In genomic region chr10:99964791-99965190, GRCh38 we compare ENCODE assay signal across 19 cellular contexts. TPM values are rescaled to one million over a fixed set of nuclear protein-coding genes. Genes with fewer than 3 reads are reported as not detected.
A peak's percentile ranks its signal among the peaks of the same experiment; 100 is the strongest.
DNase-seq lines count a peak whose midpoint lies in the region; ATAC-seq and TF ChIP-seq lines count a peak whose summit lies in the region.
"Had no signal": no experiment of that assay in that cellular context is flagged by ENCODE, and none has a peak within 500 bp of the region (broad histone marks: within the 10 kb centered on the region; RNA-seq: fewer than 3 reads in every experiment).

No MANE protein-coding gene starts in this region.

- ATAC-seq in right cardiac atrium = no peak
- no peak for ATAC-seq in foreskin keratinocyte
- no peak for ATAC-seq in GM18873 (IDR thresholded peaks at IDR 0.05; ENCODE audit: low FRiP score, unreplicated experiment)
- ATAC-seq: effector memory CD8-positive, alpha-beta T cell had no signal

- H3K9me3 ChIP-seq in cardiac muscle cell (ENCODE audit: low read depth) (no peaks in the 10 kb centered on the region), right cardiac atrium (ENCODE audit: control insufficient read depth, low read length) (no peaks in the 10 kb centered on the region), vagina (no peaks in the 10 kb centered on the region)
- H3K9me3 ChIP-seq: adrenal gland, thyroid gland had no signal

- peaks cover 6% of the 10 kb centered on the region for H3K4me1 ChIP-seq in cardiac muscle cell (ENCODE audit: low read depth)
- peaks cover 7% of the 10 kb centered on the region for H3K4me1 ChIP-seq in right cardiac atrium (ENCODE audit: control insufficient read depth, insufficient read depth, low read length)
- H3K4me1 ChIP-seq in foreskin keratinocyte = peaks cover 34% of the 10 kb centered on the region
- H3K4me1 ChIP-seq in vagina = peaks cover 19% of the 10 kb centered on the region
- H3K4me1 ChIP-seq: neural progenitor cell had no signal

- no peak for TF ChIP-seq POLR2A in vagina (IDR thresholded peaks at IDR 0.05)

- H3K36me3 ChIP-seq in cardiac muscle cell (peaks cover 6% of the 10 kb centered on the region), vagina (peaks cover 0 to 26% of the 10 kb centered on the region in 2 donors)
- H3K36me3 ChIP-seq: neural progenitor cell had no signal

- intact Hi-C loops in right cardiac atrium (cut with DNase I) (loop anchor here in 1 of 4 donors (5.0 kb wide), 1 partner anchor 43 kb away; the partner anchor contains the start of gene DNMBP), vagina (cut with DNase I) (no loop called here)

- H3K27ac ChIP-seq in cardiac muscle cell = no peak overlapping the region
- no peak overlapping the region for H3K27ac ChIP-seq in right cardiac atrium (ENCODE audit: low read length)
- no peak overlapping the region for H3K27ac ChIP-seq in foreskin keratinocyte
- H3K27ac ChIP-seq in vagina = peak overlapping the region; percentile 50
- H3K27ac ChIP-seq: adrenal gland, neural progenitor cell, SK-N-MC, thyroid gland had no signal

- TF ChIP-seq CTCF in cardiac muscle cell (IDR thresholded peaks at IDR 0.05; ENCODE audit: low read depth, low read length) = peak; percentile 28
- TF ChIP-seq CTCF in foreskin keratinocyte (conservative IDR thresholded peaks at IDR 0.05) = peak; percentile 33
- no peak for TF ChIP-seq CTCF in vagina (IDR thresholded peaks at IDR 0.05)
- no peak for TF ChIP-seq CTCF in GM20000 (IDR thresholded peaks at IDR 0.05; ENCODE audit: extremely low read depth, missing control alignments)

- 97% methylated on average over 7 of the region's 7 CpGs for WGBS in right cardiac atrium

- H3K4me3 ChIP-seq in cardiac muscle cell (no peak overlapping the region), right cardiac atrium (ENCODE audit: low read length) (no peak overlapping the region), vagina (no peak overlapping the region)
- H3K4me3 ChIP-seq: adrenal gland, neural progenitor cell, SK-N-MC, thyroid gland had no signal

- H3K27me3 ChIP-seq in cardiac muscle cell (no peaks in the 10 kb centered on the region), right cardiac atrium (ENCODE audit: control insufficient read depth, insufficient read depth) (no peaks in the 10 kb centered on the region), foreskin keratinocyte (no peaks in the 10 kb centered on the region), vagina (no peaks in the 10 kb centered on the region)
- H3K27me3 ChIP-seq: adrenal gland, neural progenitor cell, thyroid gland had no signal

- DNase-seq in cardiac muscle cell (ENCODE audit: low read depth in 1 of 2, low spot score in 1 of 2) (peak in 1 of 2 donors; percentile 58), right cardiac atrium (no peak), amniotic epithelial cell (ENCODE audit: low read depth) (peak; percentile 58), foreskin keratinocyte (no peak), vagina (ENCODE audit: extremely low spot score in 2 of 2) (no peak), GM20000 (ENCODE audit: low spot score) (no peak), cerebellar cortex (ENCODE audit: low spot score) (no peak)
- DNase-seq: activated CD4-positive, CD25-positive, alpha-beta regulatory T cell; activated T-cell treated with anti-CD3 and anti-CD28 coated beads, Interleukin-2, amount 50 U/mL, for 1 hour; adrenal gland; DMS53; effector memory CD8-positive, alpha-beta T cell; head of caudate nucleus; Karpas-422; NCI-H2081; thyroid gland had no signal

RNA-seq across cellular contexts. Expression of gene DNMBP, which starts 45.0 kb away (rescaled TPM):
- total RNA-seq in cardiac muscle cell = 13.1 and 22.9 TPM in 2 replicates
- 13.6 and 21.9 TPM in 2 replicates for polyA plus RNA-seq in cardiac muscle cell
- 10 to 100 TPM in 1 of 4 donors, 1 to 10 TPM in 3; 7.6 to 10.0 (median 8.0) TPM for total RNA-seq in right cardiac atrium
- 5.5 TPM for polyA plus RNA-seq in right cardiac atrium
- 24.3 and 24.5 TPM in 2 replicates for total RNA-seq in foreskin keratinocyte
- polyA plus RNA-seq in foreskin keratinocyte = 9.4 and 10.1 TPM in 2 replicates
- 31.9 TPM for total RNA-seq in vagina

Comparison
In these comparisons a context has a peak if more than half of its experiments do, and no peak if none do; other contexts are left out.
1. CTCF ChIP-seq: peak in cardiac muscle cell (single experiment) and foreskin keratinocyte (single experiment); none in vagina (0 of 3) and GM20000 (single experiment).